ENCODE assay signal across 9 cellular contexts in genomic region chr5:14675309-14675708, GRCh38. TPM values are rescaled to one million over a fixed set of nuclear protein-coding genes. Genes with fewer than 3 reads are reported as not detected.
DNase-seq lines count a peak whose midpoint lies in the region; ATAC-seq, FAIRE-seq and TF ChIP-seq lines count a peak whose summit lies in the region.
"Had no signal": no experiment of that assay in that cellular context is flagged by ENCODE, and none has a peak within 500 bp of the region (broad histone marks: within the 10 kb centered on the region; RNA-seq: fewer than 3 reads in every experiment).

No MANE protein-coding gene starts in this region.

- H2AFZ ChIP-seq in K562 (ENCODE audit: low read depth, low read length): no peak overlapping the region

- H3K9me3 ChIP-seq in K562 (replicated peaks; ENCODE audit: control insufficient read depth, insufficient read depth, low read depth, low read length): no peaks in the 10 kb centered on the region
- H3K9me3 ChIP-seq: A549 had no signal

- peaks cover 8 to 26% of the 10 kb centered on the region in 2 experiments for H3K4me1 ChIP-seq in K562 (replicated peaks in 1 of 2; ENCODE audit: control insufficient read depth in 2 of 2, insufficient read depth in 2 of 2, low read length in 2 of 2)

- H3K36me3 ChIP-seq in K562 (ENCODE audit: control insufficient read depth, insufficient read depth, low read length): peaks cover 51% of the 10 kb centered on the region

- in situ Hi-C loops in K562 (cut with MboI): no loop called here

- no peak for TF ChIP-seq RAD21 in K562 (CRISPR knock-in tag; conservative IDR thresholded peaks at IDR 0.05 in 1 of 2, IDR thresholded peaks at IDR 0.05 in 1 of 2)

- peaks cover 90% of the 10 kb centered on the region for H3K36me3 Mint-ChIP-seq in stimulated activated effector memory CD8-positive, alpha-beta T cell treated with anti-CD3 and anti-CD28 coated beads, Interleukin-12 subunit alpha, Interleukin-12 subunit beta, amount 100 ng/mL, for 72 hours

- ATAC-seq in HG03045 (IDR thresholded peaks at IDR 0.05; ENCODE audit: unreplicated experiment): peak; percentile 14
- ATAC-seq in K562: peak; percentile 19
- peak; percentile 64 for ATAC-seq in stimulated activated effector memory CD8-positive, alpha-beta T cell treated with anti-CD3 and anti-CD28 coated beads, Interleukin-12 subunit alpha, Interleukin-12 subunit beta, amount 100 ng/mL, for 72 hours
- ATAC-seq: A549 had no signal

- peak overlapping the region; percentile 78 for H3K4me3 Mint-ChIP-seq in stimulated activated effector memory CD8-positive, alpha-beta T cell treated with anti-CD3 and anti-CD28 coated beads, Interleukin-12 subunit alpha, Interleukin-12 subunit beta, amount 100 ng/mL, for 72 hours

- H3K4me2 ChIP-seq in K562 (ENCODE audit: insufficient read depth, low read length): peak overlapping the region; percentile 69; the same call in 1 of the 2 replicates
- H3K4me2 ChIP-seq: A549 had no signal

- no peak for FAIRE-seq in K562 (lab: Jason Lieb, UNC)
- FAIRE-seq: A549 had no signal

- CTCF ChIA-PET in K562 (lab: Yijun Ruan, JAX; ENCODE audit: low intra/inter-chr PET ratio): no interaction called here
- CTCF ChIA-PET in GM10248 (lab: Yijun Ruan, JAX): interaction anchor here (1.4 to 2.0 kb wide), 3 partner anchors 8 to 14 kb away, joined by 5 to 7 read pairs (median 6); no protein-coding TSS in a partner anchor

- TF ChIP-seq POLR2A in K562 (conservative IDR thresholded peaks at IDR 0.05): no peak

- peaks cover 79% of the 10 kb centered on the region for H3K79me2 ChIP-seq in K562 (ENCODE audit: control insufficient read depth, insufficient read depth, low read length)

- intact Hi-C loops in K562 (cut with micrococcal nuclease): no loop called here

- peak; percentile 21 for DNase-seq in activated CD4-positive, alpha-beta T cell treated with anti-CD3 and anti-CD28 coated beads for 48 hours
- no peak for DNase-seq in activated CD4-positive, alpha-beta T cell treated with anti-CD3 and anti-CD28 coated beads for 4 hours
- no peak for DNase-seq in K562 (ENCODE audit: extremely low read depth in 1 of 4, low spot score in 3 of 4)
- no peak for DNase-seq in stimulated activated effector memory CD8-positive, alpha-beta T cell treated with anti-CD3 and anti-CD28 coated beads, Interleukin-12 subunit alpha, Interleukin-12 subunit beta, amount 100 ng/mL, for 72 hours (ENCODE audit: low spot score in 2 of 2)
- no peak for DNase-seq in mesenteric fat pad (ENCODE audit: low spot score)
- DNase-seq in NCI-H524 treated with DMSO at 0.1 percent for 48 hours (lab: John Stamatoyannopoulos, UW): no peak
- DNase-seq in GM10248 (ENCODE audit: extremely low spot score): no peak

- POLR2A ChIA-PET in K562 (lab: Yijun Ruan, JAX) (interaction anchor here (0.7 kb wide), 1 partner anchor 9 kb away, joined by 3 read pairs; no protein-coding TSS in a partner anchor), GM10248 (lab: Yijun Ruan, JAX) (interaction anchor here (0.7 to 1.0 kb wide), 2 partner anchors 9 to 11 kb away, joined by 3 read pairs; partner anchors contain the start of gene OTULIN)

- peaks cover 5% of the 10 kb centered on the region for H3K9me1 ChIP-seq in K562 (ENCODE audit: control insufficient read depth, insufficient read depth, low read length)

- peaks cover 78% of the 10 kb centered on the region for H3K4me1 Mint-ChIP-seq in stimulated activated effector memory CD8-positive, alpha-beta T cell treated with anti-CD3 and anti-CD28 coated beads, Interleukin-12 subunit alpha, Interleukin-12 subunit beta, amount 100 ng/mL, for 72 hours

- H3K9me3 Mint-ChIP-seq in stimulated activated effector memory CD8-positive, alpha-beta T cell treated with anti-CD3 and anti-CD28 coated beads, Interleukin-12 subunit alpha, Interleukin-12 subunit beta, amount 100 ng/mL, for 72 hours: no peaks in the 10 kb centered on the region

- no TSS peak for BruUV-seq in K562 (replicated peaks; lab: Mats Ljungman, UMichigan)

- TF ChIP-seq CTCF in K562 (IDR thresholded peaks at IDR 0.05 in 2 of 3, conservative IDR thresholded peaks at IDR 0.05 in 1 of 3; ENCODE audit: insufficient read depth in 2 of 3, low read depth in 1 of 3, low read length in 3 of 3) (no peak), GM10248 (IDR thresholded peaks at IDR 0.05; ENCODE audit: control extremely low read depth, extremely low read depth, low read depth, missing control alignments) (no peak)

- peak overlapping the region; percentile 96 for H3K27ac Mint-ChIP-seq in stimulated activated effector memory CD8-positive, alpha-beta T cell treated with anti-CD3 and anti-CD28 coated beads, Interleukin-12 subunit alpha, Interleukin-12 subunit beta, amount 100 ng/mL, for 72 hours

- H3K27ac ChIP-seq in K562 (ENCODE audit: extremely low read depth, low read depth, low read length): peak overlapping the region; percentile 58; the same call in 2 of the 3 replicates
- H3K27ac ChIP-seq: A549 had no signal

- no peaks in the 10 kb centered on the region for H3K27me3 ChIP-seq in K562 (ENCODE audit: control insufficient read depth in 2 of 2, insufficient read depth in 2 of 2, low read length in 2 of 2)

- no peak for TF ChIP-seq EP300 in K562 (IDR thresholded peaks at IDR 0.05; ENCODE audit: low read length)

- H4K20me1 ChIP-seq in K562 (replicated peaks; ENCODE audit: control insufficient read depth, insufficient read depth, low read length): 0 out of 2 replicates have a peak, but pooled peaks cover 4% of the 10 kb centered on the region

- peak overlapping the region in 1 of 2 experiments; percentile 32; a peak in 1 of 4 replicates for H3K9ac ChIP-seq in K562 (ENCODE audit: insufficient read depth in 1 of 2, low read depth in 2 of 2, low read length in 2 of 2)

- 67% methylated on average over 6 of the region's 6 CpGs for WGBS in K562 (ENCODE audit: insufficient coverage, low coverage, missing lambda C conversion rate)

- H3K4me3 ChIP-seq in K562: no peak overlapping the region
- H3K4me3 ChIP-seq: A549 had no signal

TF ChIP-seq in K562, 482 proteins besides CTCF, POLR2A, EP300 and RAD21 (continues in another document):
- TF ChIP-seq SMARCB1 (IDR thresholded peaks at IDR 0.05; ENCODE audit: insufficient read length, low read depth): no peak
- TF ChIP-seq ATF6 (CRISPR knock-in tag; IDR thresholded peaks at IDR 0.05): no peak
- no peak for TF ChIP-seq HNRNPUL1 (IDR thresholded peaks at IDR 0.05; ENCODE audit: low read length)
- TF ChIP-seq MNT (conservative IDR thresholded peaks at IDR 0.05): no peak
- TF ChIP-seq ZNF655 (CRISPR knock-in tag; IDR thresholded peaks at IDR 0.05): no peak

RNA-seq across cellular contexts. Expression of gene OTULIN, which starts 10.8 kb away (rescaled TPM):
- 32.6 and 75.0 TPM in 2 replicates for total RNA-seq in K562 (2011; cell fraction: chromatin; rRNA removed; ENCODE audit: low replicate concordance)
- total RNA-seq in K562 (2011; cell fraction: nucleolus; rRNA removed): 26.8 and 28.3 TPM in 2 replicates
- total RNA-seq in K562 (2011; cell fraction: nucleoplasm; rRNA removed): 49.0 and 63.9 TPM in 2 replicates
- total RNA-seq in K562 (2014; rRNA removed) (28.6 and 31.4 TPM in 2 replicates), K562 (2014; rRNA removed; fragmentation: Illumina TruSeq; extraction: Trizol) (21.5 and 24.6 TPM in 2 replicates), K562 (2015; rRNA removed; fragmentation: Illumina TruSeq; extraction: Trizol) (20.1 and 20.5 TPM in 2 replicates), K562 (2021) (33.6 and 34.7 TPM in 2 replicates), mesenteric fat pad (27.1 TPM)
- polyA plus RNA-seq in K562 (2011; rRNA removed) (17.8 and 20.4 TPM in 2 replicates), K562 (2014; fragmentation: Illumina TruSeq; extraction: Trizol) (12.3 and 13.3 TPM in 2 replicates), K562 (2014; fragmentation: Nextera tagmentation; extraction: Ambion mirVana) (1 to 10 TPM; 3.3 to 3.5 TPM), K562 (2014; rRNA removed) (12.4 and 16.2 TPM in 2 replicates)
- 9.9 and 12.8 TPM in 2 replicates for polyA plus RNA-seq in K562 (2011; cell fraction: cytosol; rRNA removed)
- polyA plus RNA-seq in K562 (2011; cell fraction: nucleus; rRNA removed): 19.0 and 19.8 TPM in 2 replicates
- polyA plus RNA-seq in K562 (2012): 10.0 and 11.5 TPM in 2 replicates
- 32.2 and 36.9 TPM in 2 replicates for polyA minus RNA-seq in K562 (2011; rRNA and poly(A)+ RNA removed)
- 19.6 and 21.0 TPM in 2 replicates for polyA minus RNA-seq in K562 (2011; cell fraction: cytosol; rRNA and poly(A)+ RNA removed)
- 37.8 and 47.7 TPM in 2 replicates for polyA minus RNA-seq in K562 (2011; cell fraction: nucleus; rRNA and poly(A)+ RNA removed)

Comparison
In these comparisons a context has a peak if more than half of its experiments do, and no peak if none do; other contexts are left out.
1. ATAC-seq: peak in every context shown above with its lines; median percentile 64 in stimulated activated effector memory CD8-positive, alpha-beta T cell treated with anti-CD3 and anti-CD28 coated beads, Interleukin-12 subunit alpha, Interleukin-12 subunit beta, amount 100 ng/mL, for 72 hours; 19 in K562; 14 in HG03045.